8 cellular contexts compared by ENCODE assay signal in the genomic region with DNA sequence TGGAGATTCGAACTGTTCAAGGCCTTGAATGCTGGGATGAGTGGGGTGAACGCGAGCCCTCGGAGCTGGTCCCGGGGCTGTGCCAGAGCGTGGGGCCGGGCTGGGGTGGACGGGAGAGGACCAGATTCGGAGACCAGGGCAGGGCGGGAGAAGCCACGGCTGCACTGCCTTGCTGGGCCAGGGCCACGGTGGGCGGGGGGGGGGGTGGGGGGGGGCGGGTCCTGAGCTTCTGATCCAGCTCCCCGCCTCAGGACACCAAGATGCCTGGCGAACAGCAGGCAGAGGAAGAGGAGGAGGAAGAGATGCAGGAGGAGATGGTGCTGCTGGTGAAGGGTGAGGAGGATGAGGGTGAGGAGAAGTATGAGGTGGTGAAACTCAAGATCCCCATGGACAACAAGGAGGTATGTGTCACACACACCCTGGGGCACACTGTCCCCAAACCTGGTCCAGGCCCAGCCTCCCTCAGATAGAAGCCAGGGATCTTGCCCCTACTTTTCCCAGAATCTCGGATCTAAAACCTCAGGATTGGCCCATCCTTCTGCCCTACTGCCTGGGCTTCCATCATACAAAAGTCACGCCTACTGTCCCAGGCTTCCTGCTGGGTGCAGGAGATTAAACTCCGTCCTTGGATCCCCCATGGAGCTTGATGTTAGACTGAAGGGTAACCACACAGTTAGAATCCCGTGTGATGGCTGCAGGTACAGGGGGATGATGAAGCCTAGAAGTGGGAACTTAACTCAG. TPM values are rescaled to one million over a fixed set of nuclear protein-coding genes. Genes with fewer than 3 reads are reported as not detected.
DNase-seq lines count a peak whose midpoint lies in the region; ATAC-seq and TF ChIP-seq lines count a peak whose summit lies in the region.

No MANE protein-coding gene starts in this region.

- H3K4me1 ChIP-seq in Peyer's patch: peaks cover 0 to 19% (median 7%) of the 10 kb centered on the region in 4 donors

- no peaks in the 10 kb centered on the region for H3K9me3 Mint-ChIP-seq in neural crest cell

- H3K36me3 ChIP-seq in Peyer's patch: no peaks in the 10 kb centered on the region

- peak; percentile 34 for DNase-seq in NCI-H2227 (lab: John Stamatoyannopoulos, UW; ENCODE audit: unreplicated experiment)
- DNase-seq in NCI-H2227 treated with DMSO at 0.1 percent for 48 hours (lab: John Stamatoyannopoulos, UW): no peak
- DNase-seq in Peyer's patch: no peak
- DNase-seq in epithelial cell of proximal tubule (ENCODE audit: low read depth): no peak
- DNase-seq in neural crest cell (ENCODE audit: low read depth, low spot score): no peak
- no peak for DNase-seq in ecto neural progenitor cell (ENCODE audit: low spot score)

- peak overlapping the region; percentile 35 for H3K27ac Mint-ChIP-seq in neural crest cell (ENCODE audit: unreplicated experiment)

- H3K27ac ChIP-seq in Peyer's patch: peak overlapping the region; percentile 72 to 88 (median 85)

- H3K4me3 Mint-ChIP-seq in neural crest cell: peak overlapping the region; percentile 88

- peak overlapping the region; percentile 68 to 78 (median 73) for H3K4me3 ChIP-seq in Peyer's patch
- peak overlapping the region; percentile 61 for H3K4me3 ChIP-seq in epithelial cell of proximal tubule (ENCODE audit: low read depth, low read length)

- TF ChIP-seq CTCF in Peyer's patch (IDR thresholded peaks at IDR 0.05) (no peak), epithelial cell of proximal tubule (conservative IDR thresholded peaks at IDR 0.05; ENCODE audit: low read depth, low read length) (no peak), neural crest cell (conservative IDR thresholded peaks at IDR 0.05) (no peak)

- no peaks in the 10 kb centered on the region for H3K36me3 Mint-ChIP-seq in neural crest cell (ENCODE audit: low read depth)

- ATAC-seq in HG03520 (IDR thresholded peaks at IDR 0.05; ENCODE audit: unreplicated experiment): no peak
- no peak for ATAC-seq in GM18867 (IDR thresholded peaks at IDR 0.05; ENCODE audit: unreplicated experiment)

- peaks cover 28% of the 10 kb centered on the region for H3K4me1 Mint-ChIP-seq in neural crest cell

- TF ChIP-seq POLR2A in Peyer's patch (IDR thresholded peaks at IDR 0.05): no peak

- no peaks in the 10 kb centered on the region for H3K9me3 ChIP-seq in Peyer's patch

- H3K27me3 Mint-ChIP-seq in neural crest cell (ENCODE audit: low read depth): no peaks in the 10 kb centered on the region

- H3K27me3 ChIP-seq in Peyer's patch: no peaks in the 10 kb centered on the region

RNA-seq across cellular contexts. Expression of gene ZNF771, which starts 0.6 kb away (rescaled TPM):
- total RNA-seq in Peyer's patch (10 to 100 TPM in 2 of 4 donors, 1 to 10 TPM in 2; 5.4 to 15.7 (median 8.5) TPM), epithelial cell of proximal tubule (6.1 and 13.1 TPM in 2 replicates), neural crest cell (17.5 and 18.9 TPM in 2 replicates)

RNA-seq across cellular contexts. Expression of gene ZNF48, which starts 12.7 kb away (rescaled TPM):
- 1 to 10 TPM; 4.2 to 9.7 (median 7.1) TPM for total RNA-seq in Peyer's patch
- 12.6 and 15.6 TPM in 2 replicates for total RNA-seq in epithelial cell of proximal tubule
- 59.9 and 60.9 TPM in 2 replicates for total RNA-seq in neural crest cell

RNA-seq across cellular contexts. Expression of gene DCTPP1, which starts 21.9 kb away (rescaled TPM):
- 10 to 100 TPM; 20.7 to 33.3 (median 27.6) TPM for total RNA-seq in Peyer's patch
- 108 and 136 TPM in 2 replicates for total RNA-seq in epithelial cell of proximal tubule
- total RNA-seq in neural crest cell: 91.6 and 94.3 TPM in 2 replicates

RNA-seq across cellular contexts. Expression of gene SEPTIN1, which starts 25.6 kb away (rescaled TPM):
- total RNA-seq in Peyer's patch: 10 to 100 TPM in 2 of 4 donors, 1 to 10 TPM in 2; 7.2 to 65.2 (median 9.8) TPM
- 0.23 TPM in 1 of 2 replicates, not detected in the other for total RNA-seq in epithelial cell of proximal tubule
- total RNA-seq in neural crest cell: 2.3 and 2.9 TPM in 2 replicates

RNA-seq across cellular contexts. Expression of gene MYL11, which starts 33.4 kb away (rescaled TPM):
- total RNA-seq in Peyer's patch (not detected), epithelial cell of proximal tubule (not detected in 2 replicates), neural crest cell (not detected in 2 replicates)
